Comparison of ENCODE assay signal across 2 cellular contexts in genomic region chr17:2323629-2324314, GRCh38.
A peak's percentile ranks its signal among the peaks of the same experiment; 100 is the strongest.
TF ChIP-seq lines count a peak whose summit lies in the region.

No MANE protein-coding gene starts in this region.

TF ChIP-seq in K562, 482 proteins besides CTCF, POLR2A, EP300 and RAD21:
- TF ChIP-seq GABPB2 (CRISPR knock-in tag; conservative IDR thresholded peaks at IDR 0.05) (no peak), ZSCAN32 (CRISPR knock-in tag; IDR thresholded peaks at IDR 0.05) (no peak), USF1 (CRISPR knock-in tag; IDR thresholded peaks at IDR 0.05) (no peak), BCOR (IDR thresholded peaks at IDR 0.05) (no peak), TAL1 (IDR thresholded peaks at IDR 0.05) (no peak), NCOA4 (IDR thresholded peaks at IDR 0.05; ENCODE audit: partially characterized antibody) (no peak), SRSF9 (IDR thresholded peaks at IDR 0.05; ENCODE audit: borderline replicate concordance, low read depth, low read length) (no peak), NFYB (IDR thresholded peaks at IDR 0.05; ENCODE audit: extremely low read depth, insufficient read length) (no peak), ZBTB5 (IDR thresholded peaks at IDR 0.05) (no peak), CEBPG (CRISPR knock-in tag; IDR thresholded peaks at IDR 0.05) (no peak), CEBPG (tag; conservative IDR thresholded peaks at IDR 0.05 in 1 of 2, IDR thresholded peaks at IDR 0.05 in 1 of 2) (no peak), DNMT1 (IDR thresholded peaks at IDR 0.05) (no peak), SMARCA5 (IDR thresholded peaks at IDR 0.05) (no peak), MCM5 (IDR thresholded peaks at IDR 0.05; ENCODE audit: low read depth) (no peak), ZNF121 (CRISPR knock-in tag; conservative IDR thresholded peaks at IDR 0.05) (no peak), ZNF583 (CRISPR knock-in tag; IDR thresholded peaks at IDR 0.05) (no peak), FOXO4 (CRISPR knock-in tag; IDR thresholded peaks at IDR 0.05) (no peak)

TF ChIP-seq in liver, 16 proteins besides CTCF, POLR2A, EP300 and RAD21:
- no peak for TF ChIP-seq TAF1 (conservative IDR thresholded peaks at IDR 0.05)
- peak; percentile 15 for TF ChIP-seq NR2F2 (IDR thresholded peaks at IDR 0.05)
- no peak for TF ChIP-seq YY1 (IDR thresholded peaks at IDR 0.05)
